Comparison of ENCODE assay signal across 8 cellular contexts in genomic region chr2:221554769-221555510, GRCh38. TPM values are rescaled to one million over a fixed set of nuclear protein-coding genes. Genes with fewer than 3 reads are reported as not detected.
DNase-seq lines count a peak whose midpoint lies in the region; ATAC-seq and TF ChIP-seq lines count a peak whose summit lies in the region.

No MANE protein-coding gene starts in this region.

- peaks cover 23% of the 10 kb centered on the region for H3K4me1 ChIP-seq in psoas muscle

- ATAC-seq in HG02870 (IDR thresholded peaks at IDR 0.05; ENCODE audit: unreplicated experiment) (peak; percentile 97), psoas muscle (peak; percentile 66 to 95 (median 84))

- TF ChIP-seq CTCF in psoas muscle (IDR thresholded peaks at IDR 0.05), result no peak

- peak overlapping the region; percentile 82 for H3K27ac ChIP-seq in psoas muscle

- no peak overlapping the region for H3K27ac Mint-ChIP-seq in activated T-helper 1 cell treated with anti-CD3 and anti-CD28 coated beads, Interleukin-12 subunit alpha, Interleukin-12 subunit beta, Interleukin-2, Interleukin-4 antibody, amounts not matched to agents 30 ng/mL and 10 ng/mL and 1 ng/mL, durations not matched to agents 14 hours and 24 hours and 36 hours

- H3K36me3 Mint-ChIP-seq in activated T-helper 1 cell treated with anti-CD3 and anti-CD28 coated beads, Interleukin-12 subunit alpha, Interleukin-12 subunit beta, Interleukin-2, Interleukin-4 antibody, amounts not matched to agents 30 ng/mL and 10 ng/mL and 1 ng/mL, durations not matched to agents 14 hours and 24 hours and 36 hours (ENCODE audit: low read depth), result peaks cover 5% of the 10 kb centered on the region

- no peaks in the 10 kb centered on the region for H3K36me3 ChIP-seq in psoas muscle (ENCODE audit: insufficient read depth in 1 of 2, low read depth in 1 of 2)

- no peaks in the 10 kb centered on the region for H3K27me3 Mint-ChIP-seq in activated T-helper 1 cell treated with anti-CD3 and anti-CD28 coated beads, Interleukin-12 subunit alpha, Interleukin-12 subunit beta, Interleukin-2, Interleukin-4 antibody, amounts not matched to agents 30 ng/mL and 10 ng/mL and 1 ng/mL, durations not matched to agents 14 hours and 24 hours and 36 hours (ENCODE audit: insufficient read depth)

- WGBS in psoas muscle, 3 donors, result 9 to 23% (median 10%) methylated on average over 4 of the region's 4 CpGs

- H3K4me3 Mint-ChIP-seq in activated T-helper 1 cell treated with anti-CD3 and anti-CD28 coated beads, Interleukin-12 subunit alpha, Interleukin-12 subunit beta, Interleukin-2, Interleukin-4 antibody, amounts not matched to agents 30 ng/mL and 10 ng/mL and 1 ng/mL, durations not matched to agents 14 hours and 24 hours and 36 hours, result peak overlapping the region; percentile 28

- peak overlapping the region; percentile 45 for H3K4me3 ChIP-seq in psoas muscle

- no peaks in the 10 kb centered on the region for H3K9me3 ChIP-seq in psoas muscle

- intact Hi-C loops in activated T-helper 1 cell treated with anti-CD3 and anti-CD28 coated beads, Interleukin-12 subunit alpha, Interleukin-12 subunit beta, Interleukin-2, Interleukin-4 antibody, amounts not matched to agents 30 ng/mL and 10 ng/mL and 1 ng/mL, durations not matched to agents 14 hours and 24 hours and 36 hours (cut with micrococcal nuclease), result loop anchor here (1.0 kb wide), 1 partner anchor 37 kb away; no protein-coding TSS in a partner anchor
- intact Hi-C loops in psoas muscle (cut with DNase I), result loop anchor here in 1 of 2 donors (5.0 kb wide), 1 partner anchor 113 kb away; no protein-coding TSS in a partner anchor

- H3K9me3 Mint-ChIP-seq in activated T-helper 1 cell treated with anti-CD3 and anti-CD28 coated beads, Interleukin-12 subunit alpha, Interleukin-12 subunit beta, Interleukin-2, Interleukin-4 antibody, amounts not matched to agents 30 ng/mL and 10 ng/mL and 1 ng/mL, durations not matched to agents 14 hours and 24 hours and 36 hours, result no peaks in the 10 kb centered on the region

- H3K27me3 ChIP-seq in psoas muscle (ENCODE audit: insufficient read depth in 3 of 3, low read length in 2 of 3), result no peaks in the 10 kb centered on the region

- DNase-seq in stimulated activated CD4-positive, alpha-beta T cell treated with anti-CD3 and anti-CD28 coated beads, Interleukin-15, amount 100 ng/mL, for 24 hours, result peak; percentile 23
- no peak for DNase-seq in stimulated activated CD4-positive, alpha-beta T cell treated with anti-CD3 and anti-CD28 coated beads, Interleukin-4, amount 100 ng/mL, for 1 hour
- no peak for DNase-seq in activated T-helper 1 cell treated with anti-CD3 and anti-CD28 coated beads, Interleukin-12 subunit alpha, Interleukin-12 subunit beta, Interleukin-2, Interleukin-4 antibody, amounts not matched to agents 30 ng/mL and 10 ng/mL and 1 ng/mL, durations not matched to agents 14 hours and 24 hours and 36 hours (ENCODE audit: low spot score)
- DNase-seq in psoas muscle (no peak), A172 (ENCODE audit: low spot score) (no peak), CD1c-positive myeloid dendritic cell (ENCODE audit: extremely low spot score) (no peak), MV-4-11 (lab: John Stamatoyannopoulos, UW) (no peak)

- H3K4me1 Mint-ChIP-seq in activated T-helper 1 cell treated with anti-CD3 and anti-CD28 coated beads, Interleukin-12 subunit alpha, Interleukin-12 subunit beta, Interleukin-2, Interleukin-4 antibody, amounts not matched to agents 30 ng/mL and 10 ng/mL and 1 ng/mL, durations not matched to agents 14 hours and 24 hours and 36 hours (ENCODE audit: low read depth), result peaks cover 30% of the 10 kb centered on the region

RNA-seq across cellular contexts. Expression of gene EPHA4, which starts 17.2 kb away (rescaled TPM):
- 0.22 and 0.23 TPM in 2 replicates for total RNA-seq in activated T-helper 1 cell treated with anti-CD3 and anti-CD28 coated beads, Interleukin-12 subunit alpha, Interleukin-12 subunit beta, Interleukin-2, Interleukin-4 antibody, amounts not matched to agents 30 ng/mL and 10 ng/mL and 1 ng/mL, durations not matched to agents 14 hours and 24 hours and 36 hours
- 1 to 10 TPM; 3.3 to 5.9 (median 4.8) TPM for total RNA-seq in psoas muscle
- 1 to 10 TPM in 2 of 3 donors, under 1 TPM in 1; 0.76 to 6.3 (median 1.3) TPM for polyA plus RNA-seq in psoas muscle
- 28.1 and 32.9 TPM in 2 replicates for total RNA-seq in A172 (2014; rRNA removed; shearing (Covaris generic))
